7 cellular contexts compared by ENCODE assay signal in the genomic region with DNA sequence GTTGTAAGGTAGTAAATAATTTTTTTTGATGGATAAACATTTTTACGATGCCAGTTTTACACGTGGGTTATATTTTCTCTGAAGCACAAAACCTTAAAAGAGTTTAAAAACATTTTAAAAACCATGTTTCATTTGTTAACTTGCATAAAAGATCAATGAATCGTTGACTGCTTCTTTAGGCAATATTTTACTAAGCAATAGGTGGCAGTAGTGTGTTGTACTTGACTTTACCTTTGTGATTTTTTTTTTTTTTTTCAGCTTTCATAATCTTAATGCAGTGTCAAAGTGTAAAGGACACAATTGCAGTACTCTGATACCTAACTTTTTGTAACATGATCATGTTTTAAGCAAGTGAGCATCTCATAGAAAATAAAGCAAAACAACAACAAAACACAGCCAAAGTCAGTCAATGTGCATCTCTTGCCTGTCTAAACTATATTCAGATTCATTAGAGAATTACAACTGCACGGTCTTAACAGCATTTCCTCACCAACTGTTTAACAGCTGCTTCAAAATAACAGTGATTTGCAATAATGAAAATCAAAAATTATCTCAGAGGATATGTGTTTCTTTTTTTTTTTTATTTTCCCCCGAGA. TPM values are rescaled to one million over a fixed set of nuclear protein-coding genes. Genes with fewer than 3 reads are reported as not detected.
A peak's percentile ranks its signal among the peaks of the same experiment; 100 is the strongest.
DNase-seq lines count a peak whose midpoint lies in the region; ATAC-seq and TF ChIP-seq lines count a peak whose summit lies in the region.

No MANE protein-coding gene starts in this region.

- no peak overlapping the region for H3K4me3 Mint-ChIP-seq in activated T-cell treated with anti-CD3 and anti-CD28 coated beads, Interleukin-2, amount 50 U/mL, for 4 hours

- 61 to 66% methylated on average over 5 of the region's 5 CpGs for WGBS in testis, 2 donors

- DNase-seq in EH (ENCODE audit: low read depth) (peak; percentile 28), PC-9 (peak in 1 of 2 experiments; percentile 42), fibroblast of the aortic adventitia (ENCODE audit: low read depth) (peak; percentile 43), testis (no peak), posterior vena cava (ENCODE audit: low spot score) (no peak)
- DNase-seq in activated T-cell treated with anti-CD3 and anti-CD28 coated beads, Interleukin-2, amount 50 U/mL, for 4 hours = no peak

- H3K79me2 ChIP-seq in PC-9 (ENCODE audit: low read depth) = no peaks in the 10 kb centered on the region

- CTCF ChIA-PET in PC-9 (lab: Charles Lee) = interaction anchor here (0.5 to 0.7 kb wide), 8 partner anchors 22 to 778 kb away, joined by 3 to 9 read pairs (median 3); no protein-coding TSS in a partner anchor

- intact Hi-C loops in PC-9 (cut with micrococcal nuclease; ENCODE audit: unreplicated experiment) = loop anchor here (1.0 to 5.0 kb wide), 4 partner anchors 474 to 776 kb away; no protein-coding TSS in a partner anchor
- intact Hi-C loops in testis (cut with DNase I; ENCODE audit: low total_unique reads) = no loop called here
- intact Hi-C loops in posterior vena cava (cut with DNase I) = no loop called here

- H3K9me3 ChIP-seq in PC-9 (ENCODE audit: insufficient read depth, low read depth) (no peaks in the 10 kb centered on the region; the same call in 1 of the 2 replicates), testis (no peaks in the 10 kb centered on the region)

- BruUV-seq in PC-9 (replicated peaks; lab: Mats Ljungman, UMichigan) = no TSS peak

- no peaks in the 10 kb centered on the region for H3K9me2 ChIP-seq in PC-9 (ENCODE audit: insufficient read depth)

- H3K4me2 ChIP-seq in PC-9 = no peak overlapping the region

- H3K27ac ChIP-seq in PC-9 (no peak overlapping the region), testis (no peak overlapping the region)

- H3K4me1 Mint-ChIP-seq in activated T-cell treated with anti-CD3 and anti-CD28 coated beads, Interleukin-2, amount 50 U/mL, for 4 hours (ENCODE audit: low read depth) = no peaks in the 10 kb centered on the region

- no peaks in the 10 kb centered on the region for H3K27me3 Mint-ChIP-seq in activated T-cell treated with anti-CD3 and anti-CD28 coated beads, Interleukin-2, amount 50 U/mL, for 4 hours (ENCODE audit: low read depth)

- POLR2A ChIA-PET in PC-9 (lab: Charles Lee; ENCODE audit: unreplicated experiment) = no interaction called here

- no peak overlapping the region for H2AFZ ChIP-seq in PC-9

- H3K4me3 ChIP-seq in PC-9 (no peak overlapping the region), fibroblast of the aortic adventitia (ENCODE audit: low read depth, low read length) (no peak overlapping the region), testis (no peak overlapping the region)

- H3K4me1 ChIP-seq in PC-9 (replicated peaks; ENCODE audit: insufficient read depth) (no peaks in the 10 kb centered on the region), testis (no peaks in the 10 kb centered on the region)

- H3F3A ChIP-seq in PC-9 (ENCODE audit: insufficient read depth, low read depth) = no peaks in the 10 kb centered on the region

- no peak for TF ChIP-seq POLR2A in testis (IDR thresholded peaks at IDR 0.05)

- H4K20me1 ChIP-seq in PC-9 (ENCODE audit: insufficient read depth) = no peaks in the 10 kb centered on the region

- H3K36me3 ChIP-seq in PC-9 (ENCODE audit: low read depth) (no peaks in the 10 kb centered on the region), testis (ENCODE audit: low read depth, missing control alignments) (no peaks in the 10 kb centered on the region)

- H3K27me3 ChIP-seq in PC-9 (ENCODE audit: insufficient read depth, low read depth) (no peaks in the 10 kb centered on the region), testis (no peaks in the 10 kb centered on the region)

- peaks cover 24% of the 10 kb centered on the region for H3K36me3 Mint-ChIP-seq in activated T-cell treated with anti-CD3 and anti-CD28 coated beads, Interleukin-2, amount 50 U/mL, for 4 hours (ENCODE audit: insufficient read depth)

- ATAC-seq in HG03520 (IDR thresholded peaks at IDR 0.05; ENCODE audit: unreplicated experiment) = peak; percentile 46
- no peak for ATAC-seq in activated T-cell treated with anti-CD3 and anti-CD28 coated beads, Interleukin-2, amount 50 U/mL, for 4 hours

- TF ChIP-seq CTCF in PC-9 (conservative IDR thresholded peaks at IDR 0.05) (peak; percentile 80), fibroblast of the aortic adventitia (IDR thresholded peaks at IDR 0.05; ENCODE audit: insufficient read depth, low read length) (peak; percentile 67), testis (IDR thresholded peaks at IDR 0.05) (peak in 2 of 3 experiments; percentile 23 to 44)

- no peaks in the 10 kb centered on the region for H3K9me3 Mint-ChIP-seq in activated T-cell treated with anti-CD3 and anti-CD28 coated beads, Interleukin-2, amount 50 U/mL, for 4 hours

RNA-seq across cellular contexts. Expression of a gene that starts 27.7 kb away (rescaled TPM):
- total RNA-seq in PC-9 (2021) (18.2 and 24.0 TPM in 2 replicates), fibroblast of the aortic adventitia (ENCODE audit: low replicate concordance) (6.5 and 20.0 TPM in 2 replicates), testis (10 to 100 TPM; 18.5 to 27.2 TPM), posterior vena cava (10 to 100 TPM; 17.6 to 18.1 TPM)
- polyA plus RNA-seq in testis (ENCODE audit: insufficient read depth, low read depth, low replicate concordance) = 28.2 TPM
- total RNA-seq in activated T-cell treated with anti-CD3 and anti-CD28 coated beads, Interleukin-2, amount 50 U/mL, for 4 hours = 10 to 100 TPM; 21.5 to 26.0 (median 24.6) TPM

RNA-seq across cellular contexts. Expression of a gene that starts 27.8 kb away (rescaled TPM):
- total RNA-seq in PC-9 (2021) (1.5 and 2.2 TPM in 2 replicates), fibroblast of the aortic adventitia (ENCODE audit: low replicate concordance) (0.18 and 3.2 TPM in 2 replicates), testis (10 to 100 TPM; 12.3 to 23.7 TPM), posterior vena cava (under 1 TPM; 0.09 to 0.14 TPM)
- 10.4 TPM for polyA plus RNA-seq in testis (ENCODE audit: insufficient read depth, low read depth, low replicate concordance)
- under 1 TPM in 1 of 3 donors, not detected in 2; 0.19 TPM for total RNA-seq in activated T-cell treated with anti-CD3 and anti-CD28 coated beads, Interleukin-2, amount 50 U/mL, for 4 hours

Comparison
In these comparisons a context has a peak if more than half of its experiments do, and no peak if none do; other contexts are left out.
1. DNase-seq: peak in EH (single experiment) and fibroblast of the aortic adventitia (single experiment); none in testis (single experiment), activated T-cell treated with anti-CD3 and anti-CD28 coated beads, Interleukin-2, amount 50 U/mL, for 4 hours (single experiment) and posterior vena cava (single experiment).
2. Peak in every context shown above with its lines, with median percentiles within 50 percentile points of each other: CTCF ChIP-seq.